ENCODE assay signal across 31 cellular contexts in the genomic region with DNA sequence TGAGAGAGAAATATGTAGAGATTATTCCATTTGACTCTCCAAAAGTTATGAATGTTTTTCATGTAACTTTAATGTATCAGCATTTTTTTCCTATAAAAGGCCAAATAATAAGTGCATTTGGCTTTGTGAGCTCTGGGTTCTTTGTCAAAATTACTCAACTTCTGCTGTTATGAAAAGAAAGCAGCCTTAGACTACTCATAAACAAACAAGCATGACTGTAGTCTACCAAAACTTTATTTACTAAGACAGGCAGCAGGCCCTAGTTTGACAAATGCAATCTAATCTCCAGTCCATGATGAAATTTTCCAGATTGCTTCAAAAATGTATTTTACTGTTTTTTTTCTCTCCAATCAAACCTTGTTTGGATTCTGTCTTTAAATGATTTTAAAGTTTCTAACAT.
"Had no signal": no experiment of that assay in that cellular context is flagged by ENCODE, and none has a peak within 500 bp of the region (broad histone marks: within the 10 kb centered on the region; RNA-seq: fewer than 3 reads in every experiment).

No MANE protein-coding gene starts in this region.

- H3K27ac Mint-ChIP-seq: activated B cell treated with CpG ODN at 0.5 μM for 24 hours; activated CD4-positive, alpha-beta T cell treated with anti-CD3 and anti-CD28 coated beads for 36 hours; activated naive CD8-positive, alpha-beta T cell treated with anti-CD3 and anti-CD28 coated beads for 36 hours; effector memory CD8-positive, alpha-beta T cell; immature natural killer cell; natural killer cell; stimulated activated naive CD8-positive, alpha-beta T cell treated with anti-CD3 and anti-CD28 coated beads, Interleukin-15, Interleukin-2, amounts not matched to agents 100 ng/mL and 50 ng/mL, for 24 hours had no signal

- ATAC-seq: activated CD4-positive, alpha-beta T cell treated with anti-CD3 and anti-CD28 coated beads for 36 hours; activated T-cell treated with anti-CD3 and anti-CD28 coated beads, Interleukin-2, amount 50 U/mL, for 4 hours; effector memory CD8-positive, alpha-beta T cell; esophagus mucosa; natural killer cell; pancreas; psoas muscle had no signal

- H2AFZ ChIP-seq: hepatocyte had no signal

- H3K79me2 ChIP-seq: hepatocyte had no signal

- H3K4me1 Mint-ChIP-seq: activated B cell treated with CpG ODN at 0.5 μM for 24 hours; activated CD4-positive, alpha-beta T cell treated with anti-CD3 and anti-CD28 coated beads for 36 hours; activated naive CD8-positive, alpha-beta T cell treated with anti-CD3 and anti-CD28 coated beads for 36 hours; immature natural killer cell; natural killer cell had no signal

- FAIRE-seq: bronchial epithelial cell, endothelial cell of umbilical vein, pancreas had no signal

- H3K4me3 ChIP-seq: hepatocyte, left ventricle myocardium inferior, pancreas, psoas muscle, right atrium auricular region, tibial artery had no signal

- H3K4me2 ChIP-seq: hepatocyte had no signal

- H3K27ac ChIP-seq: hepatocyte, left ventricle myocardium inferior, pancreas, psoas muscle, right atrium auricular region, tibial artery had no signal

- DNase-seq: activated B cell treated with CpG ODN at 0.5 μM for 24 hours; activated CD4-positive, alpha-beta T cell treated with anti-CD3 and anti-CD28 coated beads for 36 hours; activated CD4-positive, alpha-beta T cell treated with anti-CD3 and anti-CD28 coated beads, Interleukin-2, amount 50 U/mL, for 4 hours; activated CD8-positive, alpha-beta memory T cell treated with anti-CD3 and anti-CD28 coated beads for 24 hours; activated CD8-positive, alpha-beta memory T cell treated with anti-CD3 and anti-CD28 coated beads, Interleukin-2, amount 50 U/mL, for 48 hours; activated naive CD4-positive, alpha-beta T cell treated with Interleukin-2 at 50 U/mL for 16 hours; activated naive CD8-positive, alpha-beta T cell treated with anti-CD3 and anti-CD28 coated beads for 36 hours; activated T-cell treated with anti-CD3 and anti-CD28 coated beads, Interleukin-2, amount 50 U/mL, for 4 hours; amygdala; cerebellar nuclear complex; dermis blood vessel endothelial cell; effector memory CD8-positive, alpha-beta T cell; foreskin melanocyte; immature natural killer cell; kidney glomerular epithelial cell; left ventricle myocardium inferior; mammary epithelial cell; midbrain; natural killer cell; pancreas; psoas muscle; stimulated activated CD4-positive, alpha-beta T cell treated with anti-CD3 and anti-CD28 coated beads, Interleukin-12 subunit alpha, Interleukin-12 subunit beta, amount 100 ng/mL, for 4 hours; stimulated activated CD4-positive, alpha-beta T cell treated with anti-CD3 and anti-CD28 coated beads, Interleukin-4, amount 100 ng/mL, for 4 hours; T1000; tibial artery had no signal

- H3K9me3 ChIP-seq: pancreas, psoas muscle, right atrium auricular region, tibial artery had no signal

- H3K4me3 Mint-ChIP-seq: activated B cell treated with CpG ODN at 0.5 μM for 24 hours; activated CD4-positive, alpha-beta T cell treated with anti-CD3 and anti-CD28 coated beads for 36 hours; activated naive CD8-positive, alpha-beta T cell treated with anti-CD3 and anti-CD28 coated beads for 36 hours; activated T-cell treated with anti-CD3 and anti-CD28 coated beads, Interleukin-2, amount 50 U/mL, for 4 hours; effector memory CD8-positive, alpha-beta T cell; immature natural killer cell; natural killer cell; stimulated activated naive CD8-positive, alpha-beta T cell treated with anti-CD3 and anti-CD28 coated beads, Interleukin-15, Interleukin-2, amounts not matched to agents 100 ng/mL and 50 ng/mL, for 24 hours had no signal

- H3K4me1 ChIP-seq: pancreas, psoas muscle had no signal

- H3K27me3 ChIP-seq: hepatocyte, pancreas, right atrium auricular region, tibial artery had no signal

- H3K36me3 ChIP-seq: left ventricle myocardium inferior, pancreas, right atrium auricular region, tibial artery had no signal

- H3K36me3 Mint-ChIP-seq: activated naive CD8-positive, alpha-beta T cell treated with anti-CD3 and anti-CD28 coated beads for 36 hours; immature natural killer cell; natural killer cell had no signal
